Comparison of ENCODE assay signal across 9 cellular contexts in genomic region chr10:100934084-100934659, GRCh38. TPM values are rescaled to one million over a fixed set of nuclear protein-coding genes. Genes with fewer than 3 reads are reported as not detected.
DNase-seq lines count a peak whose midpoint lies in the region; ATAC-seq and TF ChIP-seq lines count a peak whose summit lies in the region.
"Had no signal": no experiment of that assay in that cellular context is flagged by ENCODE, and none has a peak within 500 bp of the region (broad histone marks: within the 10 kb centered on the region; RNA-seq: fewer than 3 reads in every experiment).

No MANE protein-coding gene starts in this region.

- H3K9me3 Mint-ChIP-seq in neural crest cell = no peaks in the 10 kb centered on the region
- H3K9me3 Mint-ChIP-seq: activated naive CD8-positive, alpha-beta T cell treated with anti-CD3 and anti-CD28 coated beads, Interleukin-2, amount 10 ng/mL, durations not matched to agents 7 days and 5 days had no signal

- H3K4me3 ChIP-seq in GM06990 (replicated peaks; ENCODE audit: low read depth, low read length) = no peak overlapping the region
- H3K4me3 ChIP-seq in body of pancreas = no peak overlapping the region
- H3K4me3 ChIP-seq in ascending aorta = no peak overlapping the region
- H3K4me3 ChIP-seq in HAP-1 = no peak overlapping the region

- no peak overlapping the region for H3K27ac Mint-ChIP-seq in neural crest cell (ENCODE audit: unreplicated experiment)
- H3K27ac Mint-ChIP-seq: activated naive CD8-positive, alpha-beta T cell treated with anti-CD3 and anti-CD28 coated beads, Interleukin-2, amount 10 ng/mL, durations not matched to agents 7 days and 5 days had no signal

- H3K4me1 ChIP-seq in body of pancreas (no peaks in the 10 kb centered on the region), ascending aorta (no peaks in the 10 kb centered on the region), HAP-1 (no peaks in the 10 kb centered on the region)

- no peaks in the 10 kb centered on the region for H3K9me3 ChIP-seq in body of pancreas
- no peaks in the 10 kb centered on the region for H3K9me3 ChIP-seq in ascending aorta
- H3K9me3 ChIP-seq in HAP-1 = no peaks in the 10 kb centered on the region

- H3K27ac ChIP-seq in body of pancreas (no peak overlapping the region), ascending aorta (no peak overlapping the region)

- H3K27me3 ChIP-seq in GM06990 (replicated peaks; ENCODE audit: control insufficient read depth, insufficient read depth, low read length) (no peaks in the 10 kb centered on the region), body of pancreas (no peaks in the 10 kb centered on the region), ascending aorta (no peaks in the 10 kb centered on the region), HAP-1 (ENCODE audit: low read depth) (no peaks in the 10 kb centered on the region)

- intact Hi-C loops in body of pancreas (cut with DNase I) (no loop called here), ascending aorta (cut with DNase I) (no loop called here)

- no peaks in the 10 kb centered on the region for H3K4me1 Mint-ChIP-seq in neural crest cell

- no peak overlapping the region for H3K4me3 Mint-ChIP-seq in neural crest cell
- H3K4me3 Mint-ChIP-seq: activated naive CD8-positive, alpha-beta T cell treated with anti-CD3 and anti-CD28 coated beads, Interleukin-2, amount 10 ng/mL, durations not matched to agents 7 days and 5 days had no signal

- TF ChIP-seq CTCF in GM06990 (IDR thresholded peaks at IDR 0.05; ENCODE audit: insufficient read depth, low read length, poor library complexity, severe bottlenecking) (peak; percentile 49), body of pancreas (IDR thresholded peaks at IDR 0.05) (peak; percentile 9 to 34 (median 28)), neural crest cell (conservative IDR thresholded peaks at IDR 0.05) (peak; percentile 62), ascending aorta (IDR thresholded peaks at IDR 0.05) (peak in 1 of 3 experiments; percentile 16)

- DNase-seq in GM06990 (ENCODE audit: extremely low read depth, insufficient read length) (no peak), KBM-7 (peak; percentile 36), body of pancreas (no peak), neural crest cell (ENCODE audit: low read depth, low spot score) (no peak), ascending aorta (ENCODE audit: low spot score in 2 of 2) (no peak), HAP-1 (ENCODE audit: low spot score in 2 of 2) (no peak)
- no peak for DNase-seq in activated CD8-positive, alpha-beta memory T cell treated with anti-CD3 and anti-CD28 coated beads for 24 hours
- DNase-seq: activated naive CD8-positive, alpha-beta T cell treated with anti-CD3 and anti-CD28 coated beads, Interleukin-2, amount 10 ng/mL, durations not matched to agents 7 days and 5 days had no signal

- peaks cover 11% of the 10 kb centered on the region for H3K36me3 Mint-ChIP-seq in neural crest cell (ENCODE audit: low read depth)

- ATAC-seq in body of pancreas (no peak), GM21367 (IDR thresholded peaks at IDR 0.05; ENCODE audit: unreplicated experiment) (no peak)

- H3K27me3 Mint-ChIP-seq in neural crest cell (ENCODE audit: low read depth) = no peaks in the 10 kb centered on the region
- H3K27me3 Mint-ChIP-seq: activated naive CD8-positive, alpha-beta T cell treated with anti-CD3 and anti-CD28 coated beads, Interleukin-2, amount 10 ng/mL, durations not matched to agents 7 days and 5 days had no signal

- WGBS in body of pancreas, 2 donors = 88 to 90% methylated on average over 3 of the region's 3 CpGs

- in situ Hi-C loops in KBM-7 (cut with MboI; ENCODE audit: low pct_unique_long_range_greater_than_20kb, low sequenced_read_pairs) = no loop called here
- in situ Hi-C loops in HAP-1 (cut with MboI; ENCODE audit: low sequenced_read_pairs) = no loop called here

- H3K36me3 ChIP-seq in GM06990 (ENCODE audit: control insufficient read depth, insufficient read depth, low read length) = peaks cover 5% of the 10 kb centered on the region
- H3K36me3 ChIP-seq in body of pancreas (replicated peaks in 1 of 2; ENCODE audit: insufficient read depth in 1 of 2, low read depth in 2 of 2) = peaks cover 16 to 32% of the 10 kb centered on the region in 2 donors
- peaks cover 67 to 89% of the 10 kb centered on the region in 2 donors for H3K36me3 ChIP-seq in ascending aorta
- peaks cover 45% of the 10 kb centered on the region for H3K36me3 ChIP-seq in HAP-1 (replicated peaks)

- no peak for TF ChIP-seq POLR2A in body of pancreas (IDR thresholded peaks at IDR 0.05)

RNA-seq across cellular contexts. Expression of gene SLF2, which starts 21.4 kb away (rescaled TPM):
- total RNA-seq in body of pancreas (10 to 100 TPM; 16.2 to 26.7 TPM), neural crest cell (39.6 and 40.6 TPM in 2 replicates), ascending aorta (3.1 TPM)

RNA-seq across cellular contexts. Expression of gene SEMA4G, which starts 35.1 kb away (rescaled TPM):
- 10 to 100 TPM; 10.5 to 12.5 TPM for total RNA-seq in body of pancreas
- total RNA-seq in neural crest cell = 7.0 and 9.1 TPM in 2 replicates
- 2.1 TPM for total RNA-seq in ascending aorta

RNA-seq across cellular contexts. Expression of gene MRPL43, which starts 53.1 kb away (rescaled TPM):
- total RNA-seq in body of pancreas (10 to 100 TPM; 53.7 to 90.5 TPM), neural crest cell (62.9 and 64.0 TPM in 2 replicates), ascending aorta (54.5 TPM)

RNA-seq across cellular contexts. Expression of gene TWNK, which starts 53.2 kb away (rescaled TPM):
- total RNA-seq in body of pancreas = 1 to 10 TPM; 1.8 to 2.3 TPM
- 14.3 and 14.6 TPM in 2 replicates for total RNA-seq in neural crest cell
- 11.5 TPM for total RNA-seq in ascending aorta
